Comparison of ENCODE assay signal across 10 cellular contexts in genomic region chr1:99758073-99758511, GRCh38. TPM values are rescaled to one million over a fixed set of nuclear protein-coding genes. Genes with fewer than 3 reads are reported as not detected.
DNase-seq lines count a peak whose midpoint lies in the region; ATAC-seq and TF ChIP-seq lines count a peak whose summit lies in the region.
"Had no signal": no experiment of that assay in that cellular context is flagged by ENCODE, and none has a peak within 500 bp of the region (broad histone marks: within the 10 kb centered on the region; RNA-seq: fewer than 3 reads in every experiment).

No MANE protein-coding gene starts in this region.

- TF ChIP-seq POLR2A in GM18505 (IDR thresholded peaks at IDR 0.05; ENCODE audit: borderline replicate concordance, extremely low read depth, insufficient read depth, insufficient read length), result no peak

- H3K4me1 Mint-ChIP-seq in HFFc6 (ENCODE audit: low read depth), result peaks cover 8% of the 10 kb centered on the region; the same call in 1 of the 2 replicates

- peaks cover 0 to 4% of the 10 kb centered on the region in 2 donors for H3K4me1 ChIP-seq in ascending aorta
- H3K4me1 ChIP-seq: testis had no signal

- TF ChIP-seq CTCF in fibroblast of mammary gland (conservative IDR thresholded peaks at IDR 0.05; ENCODE audit: control insufficient read depth, insufficient read depth, low read depth, low read length) (no peak), ascending aorta (IDR thresholded peaks at IDR 0.05) (no peak), HFFc6 (IDR thresholded peaks at IDR 0.05) (no peak)

- intact Hi-C loops in ascending aorta (cut with DNase I), result no loop called here

- no peaks in the 10 kb centered on the region for H3K36me3 ChIP-seq in ascending aorta

- peaks cover 5% of the 10 kb centered on the region; the same call in 1 of the 2 replicates for H3K9me3 Mint-ChIP-seq in HFFc6
- H3K9me3 Mint-ChIP-seq: activated naive CD4-positive, alpha-beta T cell treated with anti-CD3 and anti-CD28 coated beads, Interleukin-2, amount 50 U/mL, for 24 hours had no signal

- DNase-seq in fibroblast of mammary gland (ENCODE audit: low read depth) (peak; percentile 28), ascending aorta (ENCODE audit: low spot score in 2 of 2) (no peak), HFFc6 (no peak), HUDEP-2 (lab: John Stamatoyannopoulos, UW; ENCODE audit: unreplicated experiment in 76 of 76) (no peak), NCI-H82 treated with DMSO at 0.1 percent for 48 hours (lab: John Stamatoyannopoulos, UW; ENCODE audit: unreplicated experiment) (no peak)
- DNase-seq: testis had no signal

- H3K27ac Mint-ChIP-seq in HFFc6, result no peak overlapping the region
- H3K27ac Mint-ChIP-seq: activated naive CD4-positive, alpha-beta T cell treated with anti-CD3 and anti-CD28 coated beads, Interleukin-2, amount 50 U/mL, for 24 hours had no signal

- peak overlapping the region in 1 of 2 donors; percentile 2 for H3K27ac ChIP-seq in ascending aorta
- H3K27ac ChIP-seq: testis had no signal

- H3K9me3 ChIP-seq in ascending aorta, result no peaks in the 10 kb centered on the region
- H3K9me3 ChIP-seq: testis had no signal

- no peak overlapping the region for H3K4me3 Mint-ChIP-seq in HFFc6
- H3K4me3 Mint-ChIP-seq: activated naive CD4-positive, alpha-beta T cell treated with anti-CD3 and anti-CD28 coated beads, Interleukin-2, amount 50 U/mL, for 24 hours had no signal

- H3K36me3 Mint-ChIP-seq in HFFc6 (ENCODE audit: low read depth), result no peaks in the 10 kb centered on the region

- H3K27me3 Mint-ChIP-seq in HFFc6 (ENCODE audit: insufficient read depth), result peaks cover 5% of the 10 kb centered on the region

- ATAC-seq in GM18505 (IDR thresholded peaks at IDR 0.05; ENCODE audit: unreplicated experiment) (peak; percentile 64), GM21528 (IDR thresholded peaks at IDR 0.05; ENCODE audit: low FRiP score, unreplicated experiment) (peak; percentile 73), HG03432 (IDR thresholded peaks at IDR 0.05; ENCODE audit: unreplicated experiment) (peak; percentile 87)

- H3K27me3 ChIP-seq in ascending aorta, result no peaks in the 10 kb centered on the region
- H3K27me3 ChIP-seq: testis had no signal

- H3K4me3 ChIP-seq in fibroblast of mammary gland (ENCODE audit: control insufficient read depth, low read depth, low read length), result no peak overlapping the region
- H3K4me3 ChIP-seq in ascending aorta, result no peak overlapping the region
- H3K4me3 ChIP-seq: testis had no signal

RNA-seq across cellular contexts. Expression of gene FRRS1, which starts 8.3 kb away (rescaled TPM):
- 0.32 TPM for total RNA-seq in ascending aorta
- total RNA-seq in HFFc6 (2021; fragmentation: NEBNext Ultra II Directional; extraction: Animal tissue kit (Norgen Biotek cat#: 25700)), result 1 to 10 TPM in 1 of 6 experiments, under 1 TPM in 5; 0.22 to 1.1 (median 0.41) TPM
